27 cellular contexts compared by ENCODE assay signal in the genomic region with DNA sequence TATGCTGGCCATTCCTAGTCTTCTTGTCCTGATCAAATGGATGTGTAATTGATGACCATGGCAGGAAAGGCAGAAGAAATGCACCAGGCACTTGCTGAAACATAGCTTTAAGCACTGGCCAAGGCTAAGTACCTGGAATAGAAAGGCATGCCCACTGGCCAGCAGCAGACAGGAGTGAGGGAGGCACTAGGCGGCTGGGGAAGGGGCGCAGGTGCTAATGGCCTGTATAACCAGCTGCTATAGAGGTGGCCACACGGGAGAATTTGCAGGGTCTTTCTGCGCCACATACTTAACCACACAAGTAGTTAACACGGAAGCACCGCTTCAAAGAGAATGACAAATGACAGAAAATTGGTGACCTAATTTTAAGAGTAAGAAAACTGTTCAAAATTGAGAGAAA.
"Had no signal": no experiment of that assay in that cellular context is flagged by ENCODE, and none has a peak within 500 bp of the region (broad histone marks: within the 10 kb centered on the region; RNA-seq: fewer than 3 reads in every experiment).

No MANE protein-coding gene starts in this region.

- H3K4me3 ChIP-seq: lower lobe of right lung, pancreas, prostate gland, spleen, suprapubic skin, thoracic aorta, tibial artery, upper lobe of left lung, vagina had no signal

- H3K9me3 ChIP-seq: lower lobe of right lung, pancreas, prostate gland, suprapubic skin, thoracic aorta, tibial artery, upper lobe of left lung, vagina had no signal

- H3K27me3 Mint-ChIP-seq: stimulated activated naive CD8-positive, alpha-beta T cell treated with anti-CD3 and anti-CD28 coated beads, Interleukin-15, Interleukin-2, amounts not matched to agents 100 ng/mL and 50 ng/mL, for 24 hours had no signal

- H3K27ac Mint-ChIP-seq: naive thymus-derived CD8-positive, alpha-beta T cell; nephron; stimulated activated effector memory CD8-positive, alpha-beta T cell treated with anti-CD3 and anti-CD28 coated beads, Interleukin-12 subunit alpha, Interleukin-12 subunit beta, amount 100 ng/mL, for 72 hours; stimulated activated naive CD8-positive, alpha-beta T cell treated with anti-CD3 and anti-CD28 coated beads, Interleukin-15, Interleukin-2, amounts not matched to agents 100 ng/mL and 50 ng/mL, for 24 hours had no signal

- H3K4me3 Mint-ChIP-seq: naive thymus-derived CD8-positive, alpha-beta T cell; nephron; neural crest cell; stimulated activated effector memory CD8-positive, alpha-beta T cell treated with anti-CD3 and anti-CD28 coated beads, Interleukin-12 subunit alpha, Interleukin-12 subunit beta, amount 100 ng/mL, for 72 hours; stimulated activated naive CD8-positive, alpha-beta T cell treated with anti-CD3 and anti-CD28 coated beads, Interleukin-15, Interleukin-2, amounts not matched to agents 100 ng/mL and 50 ng/mL, for 24 hours had no signal

- H3K27ac ChIP-seq: lower lobe of right lung, pancreas, prostate gland, spleen, suprapubic skin, thoracic aorta, tibial artery, upper lobe of left lung, vagina had no signal

- H3K36me3 ChIP-seq: lower lobe of right lung, pancreas, prostate gland, spleen, suprapubic skin, thoracic aorta, tibial artery, upper lobe of left lung, vagina had no signal

- H3K4me1 ChIP-seq: pancreas had no signal

- H3K9me3 Mint-ChIP-seq: neural crest cell had no signal

- H3K27me3 ChIP-seq: pancreas, spleen, suprapubic skin, tibial artery, upper lobe of left lung, vagina had no signal

- DNase-seq: kidney glomerular epithelial cell; left cardiac atrium; lower lobe of right lung; mammary epithelial cell; mesenchymal stem cell; naive thymus-derived CD8-positive, alpha-beta T cell; nucleus accumbens; pancreas; posterior cingulate gyrus; retina; right cardiac atrium; small intestine; spleen; stimulated activated CD4-positive, alpha-beta T cell treated with anti-CD3 and anti-CD28 coated beads, Interleukin-4, amount 100 ng/mL, for 24 hours; stimulated activated naive CD4-positive, alpha-beta T cell; tibial artery; upper lobe of left lung had no signal

- H3K36me3 Mint-ChIP-seq: stimulated activated effector memory CD8-positive, alpha-beta T cell treated with anti-CD3 and anti-CD28 coated beads, Interleukin-12 subunit alpha, Interleukin-12 subunit beta, amount 100 ng/mL, for 72 hours had no signal

- ATAC-seq: left cardiac atrium; left lobe of liver; lower lobe of right lung; naive thymus-derived CD8-positive, alpha-beta T cell; pancreas; right cardiac atrium; sciatic nerve had no signal
